ENCODE assay signal across 8 cellular contexts in genomic region chr19:5585461-5586299, GRCh38. TPM values are rescaled to one million over a fixed set of nuclear protein-coding genes. Genes with fewer than 3 reads are reported as not detected.
DNase-seq lines count a peak whose midpoint lies in the region; ATAC-seq and TF ChIP-seq lines count a peak whose summit lies in the region.

No MANE protein-coding gene starts in this region.

- peaks cover 4 to 73% of the 10 kb centered on the region in 2 donors for H3K36me3 ChIP-seq in psoas muscle (ENCODE audit: insufficient read depth in 1 of 2, low read depth in 1 of 2)

- H3K27ac ChIP-seq in psoas muscle = peak overlapping the region; percentile 80

- peak in 73 of 76 experiments; percentile 23 to 97 (median 86) for DNase-seq in HUDEP-2 (lab: John Stamatoyannopoulos, UW; ENCODE audit: unreplicated experiment in 76 of 76)
- DNase-seq in activated CD8-positive, alpha-beta memory T cell treated with anti-CD3 and anti-CD28 coated beads for 4 hours (ENCODE audit: low read depth in 2 of 2) = peak; percentile 4 to 10
- DNase-seq in psoas muscle = peak in 1 of 2 donors; percentile 68
- no peak for DNase-seq in epidermal melanocyte (ENCODE audit: insufficient read length, low spot score)
- no peak for DNase-seq in progenitor cell of endocrine pancreas (ENCODE audit: low spot score, unreplicated experiment)
- no peak for DNase-seq in OCI-M2 (lab: John Stamatoyannopoulos, UW; ENCODE audit: unreplicated experiment)
- no peak for DNase-seq in HuH-7.5 (ENCODE audit: low spot score)

- no peak overlapping the region for H3K27ac Mint-ChIP-seq in progenitor cell of endocrine pancreas

- H3K4me1 ChIP-seq in psoas muscle = peaks cover 17% of the 10 kb centered on the region

- WGBS in psoas muscle, 3 donors = 20 to 29% (median 22%) methylated on average over 27 to 29 of the region's 29 CpGs

- no peaks in the 10 kb centered on the region for H3K27me3 Mint-ChIP-seq in progenitor cell of endocrine pancreas

- no peaks in the 10 kb centered on the region for H3K27me3 ChIP-seq in psoas muscle (ENCODE audit: insufficient read depth in 3 of 3, low read length in 2 of 3)

- intact Hi-C loops in psoas muscle (cut with DNase I) = no loop called here

- no peak overlapping the region for H3K4me3 Mint-ChIP-seq in progenitor cell of endocrine pancreas (ENCODE audit: low read depth)

- H3K9me3 Mint-ChIP-seq in progenitor cell of endocrine pancreas (ENCODE audit: low read depth) = no peaks in the 10 kb centered on the region

- H3K4me3 ChIP-seq in psoas muscle = peak overlapping the region; percentile 41

- H3K36me3 Mint-ChIP-seq in progenitor cell of endocrine pancreas (ENCODE audit: insufficient read depth) = peaks cover 5% of the 10 kb centered on the region

- no peaks in the 10 kb centered on the region for H3K9me3 ChIP-seq in psoas muscle

- peaks cover 11% of the 10 kb centered on the region for H3K4me1 Mint-ChIP-seq in progenitor cell of endocrine pancreas (ENCODE audit: low read depth)

- ATAC-seq in esophagus mucosa (peak; percentile 64), psoas muscle (peak; percentile 52 to 76 (median 57))

- TF ChIP-seq CTCF in psoas muscle (IDR thresholded peaks at IDR 0.05) (no peak), progenitor cell of endocrine pancreas (IDR thresholded peaks at IDR 0.05; ENCODE audit: unreplicated experiment) (no peak)

RNA-seq across cellular contexts. Expression of gene TINCR, which starts 17.9 kb away (rescaled TPM):
- total RNA-seq in esophagus mucosa (29.7 TPM), psoas muscle (under 1 TPM in 3 of 4 donors, not detected in 1; 0.09 to 0.38 (median 0.27) TPM), progenitor cell of endocrine pancreas (0.60 and 1.0 TPM in 2 replicates)
- polyA plus RNA-seq in psoas muscle = under 1 TPM in 2 of 3 donors, not detected in 1; 0.06 to 0.18 TPM

RNA-seq across cellular contexts. Expression of gene SAFB2, which starts 36.9 kb away (rescaled TPM):
- total RNA-seq in esophagus mucosa (30.0 TPM), psoas muscle (10 to 100 TPM; 30.4 to 52.9 (median 45.6) TPM), progenitor cell of endocrine pancreas (95.4 and 107 TPM in 2 replicates)
- polyA plus RNA-seq in psoas muscle = 10 to 100 TPM; 31.0 to 45.2 (median 31.3) TPM

RNA-seq across cellular contexts. Expression of gene SAFB, which starts 37.2 kb away (rescaled TPM):
- total RNA-seq in esophagus mucosa (35.5 TPM), psoas muscle (10 to 100 TPM; 51.3 to 88.9 (median 65.1) TPM), progenitor cell of endocrine pancreas (151 and 169 TPM in 2 replicates)
- 10 to 100 TPM; 53.7 to 83.1 (median 61.0) TPM for polyA plus RNA-seq in psoas muscle

Comparison
In these comparisons a context has a peak if more than half of its experiments do, and no peak if none do; other contexts are left out.
1. DNase-seq: peak in HUDEP-2 (73 of 76) and activated CD8-positive, alpha-beta memory T cell treated with anti-CD3 and anti-CD28 coated beads for 4 hours (2 of 2); none in epidermal melanocyte (single experiment), progenitor cell of endocrine pancreas (single experiment), OCI-M2 (single experiment) and HuH-7.5 (single experiment).
2. RNA of gene TINCR, which starts 17.9 kb away (total RNA-seq): 29.7 TPM in esophagus mucosa (single experiment); 0.60 to 1.0 TPM in progenitor cell of endocrine pancreas and 0.09 to 0.38 TPM in psoas muscle; every median in the first group is over 10 times any median in the second.